Comparison of ENCODE assay signal across 8 cellular contexts in genomic region chrX:104136241-104137019, GRCh38. TPM values are rescaled to one million over a fixed set of nuclear protein-coding genes. Genes with fewer than 3 reads are reported as not detected.
DNase-seq lines count a peak whose midpoint lies in the region; ATAC-seq and TF ChIP-seq lines count a peak whose summit lies in the region.

No MANE protein-coding gene starts in this region.

- H2AFZ ChIP-seq in PC-3 (ENCODE audit: low read length): peak overlapping the region; percentile 96
- H2AFZ ChIP-seq in neural progenitor cell (replicated peaks): peak overlapping the region; percentile 90

- in situ Hi-C loops in KBM-7 (cut with MboI; ENCODE audit: low pct_unique_long_range_greater_than_20kb, low sequenced_read_pairs): no loop called here

- no peaks in the 10 kb centered on the region for H3K9me2 ChIP-seq in PC-3 (replicated peaks; ENCODE audit: low read length)

- H3K9me3 ChIP-seq in PC-3 (ENCODE audit: low read length): no peaks in the 10 kb centered on the region
- no peaks in the 10 kb centered on the region for H3K9me3 ChIP-seq in neural progenitor cell (ENCODE audit: low read depth)
- no peaks in the 10 kb centered on the region for H3K9me3 ChIP-seq in aorta (ENCODE audit: control insufficient read depth, low read length)

- H3K36me3 ChIP-seq in PC-3 (ENCODE audit: low read depth, low read length) (no peaks in the 10 kb centered on the region), neural progenitor cell (no peaks in the 10 kb centered on the region), aorta (ENCODE audit: control insufficient read depth in 1 of 2, insufficient read depth in 2 of 2, low read length in 1 of 2) (no peaks in the 10 kb centered on the region)

- WGBS in aorta, 2 donors: 15 to 23% methylated on average over 10 of the region's 10 CpGs

- H3K79me2 ChIP-seq in PC-3 (ENCODE audit: low read length) (no peaks in the 10 kb centered on the region), neural progenitor cell (ENCODE audit: low read depth) (no peaks in the 10 kb centered on the region)

- DNase-seq in ELF-1 (ENCODE audit: low read depth, low spot score): peak; percentile 75
- peak; percentile 84 for DNase-seq in KBM-7
- DNase-seq in PC-3: peak; percentile 79
- peak; percentile 93 for DNase-seq in fibroblast of pulmonary artery (ENCODE audit: low read depth)
- peak; percentile 89 for DNase-seq in neural progenitor cell (ENCODE audit: low spot score)
- peak in 1 of 2 donors; percentile 70 for DNase-seq in aorta

- H3K4me2 ChIP-seq in PC-3 (ENCODE audit: low read length) (peak overlapping the region; percentile 85), neural progenitor cell (peak overlapping the region; percentile 75)

- CTCF ChIA-PET in PC-3 (lab: Charles Lee): interaction anchor here (0.5 kb wide), 1 partner anchor 142 kb away, joined by 3 read pairs; no protein-coding TSS in a partner anchor

- H3K27me3 ChIP-seq in PC-3 (ENCODE audit: low read length) (no peaks in the 10 kb centered on the region), neural progenitor cell (no peaks in the 10 kb centered on the region), aorta (ENCODE audit: control insufficient read depth in 1 of 2, insufficient read depth in 2 of 2, low read length in 1 of 2) (no peaks in the 10 kb centered on the region)

- TF ChIP-seq CTCF in PC-3 (conservative IDR thresholded peaks at IDR 0.05; ENCODE audit: low read depth, low read length) (peak; percentile 76), fibroblast of pulmonary artery (IDR thresholded peaks at IDR 0.05; ENCODE audit: low read length, missing control alignments) (peak; percentile 60), neural progenitor cell (IDR thresholded peaks at IDR 0.05) (peak; percentile 76)

- BruUV-seq in PC-3 (replicated peaks; lab: Mats Ljungman, UMichigan): no TSS peak

- H3K9me3 Mint-ChIP-seq in activated T-helper 17 cell treated with anti-CD3 and anti-CD28 coated beads, Interleukin-2, amount 50 U/mL, for 72 hours: no peaks in the 10 kb centered on the region
- H3K9me3 Mint-ChIP-seq in neural progenitor cell: no peaks in the 10 kb centered on the region

- peaks cover 17% of the 10 kb centered on the region for H3K4me1 Mint-ChIP-seq in activated T-helper 17 cell treated with anti-CD3 and anti-CD28 coated beads, Interleukin-2, amount 50 U/mL, for 72 hours
- peaks cover 6% of the 10 kb centered on the region for H3K4me1 Mint-ChIP-seq in neural progenitor cell

- no peak overlapping the region for H3K4me3 Mint-ChIP-seq in activated T-helper 17 cell treated with anti-CD3 and anti-CD28 coated beads, Interleukin-2, amount 50 U/mL, for 72 hours
- peak overlapping the region; percentile 79 for H3K4me3 Mint-ChIP-seq in neural progenitor cell

- ATAC-seq in GM21723 (IDR thresholded peaks at IDR 0.05; ENCODE audit: unreplicated experiment): peak; percentile 96
- peak; percentile 99 for ATAC-seq in PC-3
- peak; percentile 67 for ATAC-seq in activated T-helper 17 cell treated with anti-CD3 and anti-CD28 coated beads, Interleukin-2, amount 50 U/mL, for 72 hours (replicated peaks)
- ATAC-seq in aorta (ENCODE audit: low FRiP score): peak; percentile 89

- H3K4me3 ChIP-seq in PC-3 (ENCODE audit: low read length) (peak overlapping the region; percentile 63), fibroblast of pulmonary artery (replicated peaks; ENCODE audit: low read depth, low read length) (peak overlapping the region; percentile 54), neural progenitor cell (peak overlapping the region; percentile 38), aorta (ENCODE audit: low read length in 2 of 2) (peak overlapping the region; percentile 59 to 64)

- peaks cover 5% of the 10 kb centered on the region for H3K36me3 Mint-ChIP-seq in activated T-helper 17 cell treated with anti-CD3 and anti-CD28 coated beads, Interleukin-2, amount 50 U/mL, for 72 hours (ENCODE audit: low read depth)
- no peaks in the 10 kb centered on the region for H3K36me3 Mint-ChIP-seq in neural progenitor cell

- no peaks in the 10 kb centered on the region for H3K27me3 Mint-ChIP-seq in activated T-helper 17 cell treated with anti-CD3 and anti-CD28 coated beads, Interleukin-2, amount 50 U/mL, for 72 hours
- H3K27me3 Mint-ChIP-seq in neural progenitor cell (ENCODE audit: insufficient read depth, low read depth): peaks cover 2% of the 10 kb centered on the region

- peak overlapping the region; percentile 48 for H3K9ac ChIP-seq in PC-3 (ENCODE audit: low read length)
- H3K9ac ChIP-seq in neural progenitor cell: no peak overlapping the region

- no peak overlapping the region for H3K27ac ChIP-seq in PC-3 (ENCODE audit: low read length)
- no peak overlapping the region for H3K27ac ChIP-seq in neural progenitor cell
- H3K27ac ChIP-seq in aorta (ENCODE audit: low read depth in 1 of 2, low read length in 2 of 2): peak overlapping the region in 1 of 2 donors; percentile 75

- H3F3A ChIP-seq in PC-3 (ENCODE audit: low read length, unreplicated experiment): no peaks in the 10 kb centered on the region
- no peaks in the 10 kb centered on the region for H3F3A ChIP-seq in neural progenitor cell (ENCODE audit: low read depth)

- POLR2A ChIA-PET in PC-3 (lab: Charles Lee; ENCODE audit: unreplicated experiment): interaction anchor here (0.7 kb wide), 1 partner anchor 218 kb away, joined by 5 read pairs; no protein-coding TSS in a partner anchor

- no peak overlapping the region for H3K27ac Mint-ChIP-seq in activated T-helper 17 cell treated with anti-CD3 and anti-CD28 coated beads, Interleukin-2, amount 50 U/mL, for 72 hours
- H3K27ac Mint-ChIP-seq in neural progenitor cell: no peak overlapping the region

- H3K4me1 ChIP-seq in PC-3 (ENCODE audit: insufficient read depth, low read length): no peaks in the 10 kb centered on the region
- no peaks in the 10 kb centered on the region for H3K4me1 ChIP-seq in neural progenitor cell
- H3K4me1 ChIP-seq in aorta (ENCODE audit: control insufficient read depth in 1 of 2, insufficient read depth in 2 of 2, low read length in 2 of 2): peaks cover 0 to 2% of the 10 kb centered on the region in 2 donors

- intact Hi-C loops in PC-3 (cut with micrococcal nuclease): loop anchor here (1.0 kb wide), 2 partner anchors 38 to 291 kb away; no protein-coding TSS in a partner anchor
- intact Hi-C loops in aorta (cut with DNase I): loop anchor here in 1 of 2 donors (10.0 kb wide), 1 partner anchor 292 kb away; no protein-coding TSS in a partner anchor

- H4K20me1 ChIP-seq in PC-3 (ENCODE audit: low read length) (no peaks in the 10 kb centered on the region), neural progenitor cell (ENCODE audit: low read depth) (no peaks in the 10 kb centered on the region)

RNA-seq across cellular contexts. Expression of gene SLC25A53, which starts 20.4 kb away (rescaled TPM):
- total RNA-seq in PC-3 (2014; rRNA removed) (6.6 and 12.4 TPM in 2 replicates), neural progenitor cell (ENCODE audit: low replicate concordance) (4.0 and 4.4 TPM in 2 replicates), aorta (10 to 100 TPM in 1 of 2 donors, 1 to 10 TPM in 1; 8.2 to 15.9 TPM)
- 1 to 10 TPM; 6.1 to 8.7 TPM for total RNA-seq in activated T-helper 17 cell treated with anti-CD3 and anti-CD28 coated beads, Interleukin-2, amount 50 U/mL, for 72 hours
- 10 to 100 TPM in 1 of 2 donors, 1 to 10 TPM in 1; 6.5 to 12.4 TPM for polyA plus RNA-seq in aorta

RNA-seq across cellular contexts. Expression of gene ZCCHC18, which starts 24.1 kb away (rescaled TPM):
- total RNA-seq in PC-3 (2014; rRNA removed) (0.23 and 5.8 TPM in 2 replicates), neural progenitor cell (ENCODE audit: low replicate concordance) (4.6 and 5.1 TPM in 2 replicates), aorta (1 to 10 TPM; 1.6 to 3.5 TPM)
- total RNA-seq in activated T-helper 17 cell treated with anti-CD3 and anti-CD28 coated beads, Interleukin-2, amount 50 U/mL, for 72 hours: 1 to 10 TPM; 1.6 to 2.0 TPM
- 1 to 10 TPM; 1.9 to 2.3 TPM for polyA plus RNA-seq in aorta

RNA-seq across cellular contexts. Expression of gene FAM199X, which starts 29.8 kb away (rescaled TPM):
- total RNA-seq in PC-3 (2014; rRNA removed): 25.9 and 26.0 TPM in 2 replicates
- 1 to 10 TPM; 9.6 TPM for total RNA-seq in activated T-helper 17 cell treated with anti-CD3 and anti-CD28 coated beads, Interleukin-2, amount 50 U/mL, for 72 hours
- 17.9 and 28.8 TPM in 2 replicates for total RNA-seq in neural progenitor cell (ENCODE audit: low replicate concordance)
- 10 to 100 TPM; 18.4 to 19.2 TPM for total RNA-seq in aorta
- 10 to 100 TPM in 1 of 2 donors, 1 to 10 TPM in 1; 9.3 to 10.0 TPM for polyA plus RNA-seq in aorta
